8 cellular contexts compared by ENCODE assay signal in the genomic region with DNA sequence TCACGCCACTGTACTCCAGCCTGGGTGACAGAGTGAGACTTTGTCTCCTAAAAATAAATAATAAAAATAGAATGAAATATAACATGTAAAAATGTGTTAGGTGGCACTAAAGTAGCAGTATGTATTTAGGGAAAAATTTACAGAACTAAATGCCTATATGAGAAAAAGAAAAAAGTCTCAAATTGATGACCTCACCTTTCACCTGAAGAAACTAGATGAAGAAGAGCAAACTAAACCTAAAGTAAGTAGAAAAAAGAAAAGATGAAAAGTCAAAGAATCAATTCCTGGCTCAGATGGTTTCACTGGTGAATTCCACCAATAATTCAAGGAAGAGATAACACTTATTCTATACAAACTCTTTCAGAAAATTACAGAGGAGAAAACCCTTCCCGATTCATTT.
"Had no signal": no experiment of that assay in that cellular context is flagged by ENCODE, and none has a peak within 500 bp of the region (broad histone marks: within the 10 kb centered on the region; RNA-seq: fewer than 3 reads in every experiment).

No MANE protein-coding gene starts in this region.

- ATAC-seq: GM12878 had no signal

- FAIRE-seq: G401.6, GM12878, GM12891, GM12892, GM18507, GM19239 had no signal

- DNase-seq: GDM1, GF-D8 had no signal

- H3K4me3 ChIP-seq: GM12878 had no signal
